Comparison of ENCODE assay signal across 8 cellular contexts in the genomic region with DNA sequence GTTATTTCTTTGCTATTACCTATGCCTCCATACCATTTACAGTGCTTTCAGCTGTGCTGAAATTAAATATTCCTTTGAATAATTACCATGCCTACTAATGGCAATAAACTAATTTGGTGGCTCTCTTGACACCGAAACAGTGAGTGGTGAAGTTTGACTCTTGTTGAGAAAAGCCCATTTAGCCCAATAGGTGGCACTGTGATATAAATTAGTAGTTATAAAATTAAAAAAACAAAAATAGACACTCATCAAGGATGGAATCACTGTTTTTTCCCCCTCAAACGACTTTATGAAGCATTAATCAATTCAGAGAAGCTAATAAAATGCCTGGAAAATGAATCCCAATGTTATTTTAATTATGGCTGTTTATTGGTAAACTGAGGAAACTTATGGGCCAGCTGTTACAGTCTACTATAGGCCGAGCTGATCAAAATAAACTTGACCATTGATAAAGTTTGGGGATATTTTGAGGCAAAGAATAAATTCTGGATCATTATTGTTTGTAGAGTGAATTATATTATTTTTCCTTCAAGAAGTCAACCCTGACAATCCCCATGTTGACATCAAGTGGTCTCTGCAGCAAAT.
DNase-seq lines count a peak whose midpoint lies in the region; ATAC-seq and TF ChIP-seq lines count a peak whose summit lies in the region.

No MANE protein-coding gene starts in this region.

- peak; percentile 77 for TF ChIP-seq CTCF in 22Rv1 (IDR thresholded peaks at IDR 0.05)
- peak; percentile 26 for TF ChIP-seq CTCF in GM13977 (IDR thresholded peaks at IDR 0.05; ENCODE audit: extremely low read depth, insufficient read depth, missing control alignments)
- TF ChIP-seq CTCF in PC-9 (conservative IDR thresholded peaks at IDR 0.05), result peak; percentile 80
- TF ChIP-seq CTCF in foreskin keratinocyte (conservative IDR thresholded peaks at IDR 0.05), result peak; percentile 70

- no peaks in the 10 kb centered on the region for H3K79me2 ChIP-seq in PC-9 (ENCODE audit: low read depth)

- no peak overlapping the region for H2AFZ ChIP-seq in PC-9

- H3K36me3 ChIP-seq in PC-9 (ENCODE audit: low read depth), result no peaks in the 10 kb centered on the region

- H4K20me1 ChIP-seq in PC-9 (ENCODE audit: insufficient read depth), result no peaks in the 10 kb centered on the region

- CTCF ChIA-PET in PC-9 (lab: Charles Lee), result no interaction called here

- ATAC-seq in foreskin keratinocyte (peak; percentile 44), HG02973 (IDR thresholded peaks at IDR 0.05; ENCODE audit: unreplicated experiment) (no peak)

- H3K4me1 ChIP-seq in PC-9 (replicated peaks; ENCODE audit: insufficient read depth) (no peaks in the 10 kb centered on the region), foreskin keratinocyte (no peaks in the 10 kb centered on the region)

- intact Hi-C loops in PC-9 (cut with micrococcal nuclease; ENCODE audit: unreplicated experiment), result no loop called here

- DNase-seq in GM13977 (ENCODE audit: low spot score) (no peak), PC-9 (no peak), foreskin keratinocyte (peak in 1 of 2 donors; percentile 13), NCI-H2029 (lab: John Stamatoyannopoulos, UW) (no peak), NCI-H2107 (lab: John Stamatoyannopoulos, UW) (no peak)
- no peak for DNase-seq in effector CD8-positive, alpha-beta T cell (lab: John Stamatoyannopoulos, UW)

- H3K9me2 ChIP-seq in PC-9 (ENCODE audit: insufficient read depth), result no peaks in the 10 kb centered on the region

- H3K4me3 ChIP-seq in PC-9, result no peak overlapping the region

- POLR2A ChIA-PET in PC-9 (lab: Charles Lee; ENCODE audit: unreplicated experiment), result no interaction called here

- no peaks in the 10 kb centered on the region for H3F3A ChIP-seq in PC-9 (ENCODE audit: insufficient read depth, low read depth)

- in situ Hi-C loops in GM13977 (cut with MboI; ENCODE audit: low pct_unique_long_range_greater_than_20kb, low sequenced_read_pairs, unreplicated experiment), result no loop called here

- no peak overlapping the region for H3K4me2 ChIP-seq in PC-9

- H3K27ac ChIP-seq in 22Rv1 (no peak overlapping the region), PC-9 (no peak overlapping the region), foreskin keratinocyte (no peak overlapping the region)

- no peaks in the 10 kb centered on the region for H3K27me3 ChIP-seq in PC-9 (ENCODE audit: insufficient read depth, low read depth)
- H3K27me3 ChIP-seq in foreskin keratinocyte, result peaks cover 6% of the 10 kb centered on the region

- BruUV-seq in PC-9 (replicated peaks; lab: Mats Ljungman, UMichigan), result no TSS peak

- no peaks in the 10 kb centered on the region for H3K9me3 ChIP-seq in PC-9 (ENCODE audit: insufficient read depth, low read depth)

Comparison
In these comparisons a context has a peak if more than half of its experiments do, and no peak if none do; other contexts are left out.
1. CTCF ChIP-seq: peak in every context shown above with its lines; median percentile 80 in PC-9; 77 in 22Rv1; 70 in foreskin keratinocyte; 26 in GM13977.